ENCODE assay signal across 11 cellular contexts in the genomic region with DNA sequence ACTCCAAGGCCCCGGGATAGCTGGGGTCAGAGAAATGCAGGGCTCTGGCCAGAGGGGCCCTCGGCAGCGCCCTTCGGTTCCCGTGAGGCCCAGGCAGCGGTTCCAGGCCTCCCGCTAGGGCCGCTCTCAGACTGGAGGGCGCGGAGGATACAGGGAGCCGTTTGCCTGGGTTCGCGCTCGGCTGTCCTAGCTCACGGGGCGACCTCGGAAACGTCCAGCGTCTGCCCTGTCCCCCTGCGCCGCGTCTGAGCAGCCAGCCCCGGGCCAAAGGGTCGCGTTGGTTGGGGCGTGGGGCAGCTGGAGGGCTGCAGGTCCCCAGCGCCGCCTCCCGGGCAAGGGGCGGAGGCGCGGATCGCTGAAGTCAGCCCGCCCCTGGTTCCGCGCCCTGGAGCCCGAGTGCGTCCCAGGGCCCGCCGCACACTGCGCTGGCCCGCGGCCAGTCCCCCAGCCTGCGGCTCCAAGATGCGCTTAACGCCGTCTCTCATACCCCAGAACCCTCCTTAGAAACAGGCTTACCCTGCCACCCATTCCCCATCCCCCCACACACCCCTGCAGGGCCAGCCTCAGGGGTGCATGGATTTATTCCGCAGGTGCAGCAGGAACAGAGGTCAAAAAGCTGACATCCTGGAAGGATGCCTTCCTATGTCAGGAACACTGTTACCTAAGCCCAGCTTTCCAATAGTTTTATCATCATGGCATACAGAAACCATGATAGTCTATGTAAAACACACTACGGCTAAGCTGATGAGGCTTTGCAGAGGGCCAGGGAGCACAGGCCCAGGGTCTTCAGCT. TPM values are rescaled to one million over a fixed set of nuclear protein-coding genes. Genes with fewer than 3 reads are reported as not detected.
A peak's percentile ranks its signal among the peaks of the same experiment; 100 is the strongest.
DNase-seq lines count a peak whose midpoint lies in the region; ATAC-seq and TF ChIP-seq lines count a peak whose summit lies in the region.
"Had no signal": no experiment of that assay in that cellular context is flagged by ENCODE, and none has a peak within 500 bp of the region (broad histone marks: within the 10 kb centered on the region; RNA-seq: fewer than 3 reads in every experiment).

No MANE protein-coding gene starts in this region.

- H3K9me3 ChIP-seq in right lobe of liver (no peaks in the 10 kb centered on the region), tibial nerve (no peaks in the 10 kb centered on the region), MG63 (no peaks in the 10 kb centered on the region)

- no peak for TF ChIP-seq EP300 in tibial nerve (IDR thresholded peaks at IDR 0.05)

- no peaks in the 10 kb centered on the region for H3K27me3 ChIP-seq in right lobe of liver
- peaks cover 0 to 34% of the 10 kb centered on the region in 2 donors for H3K27me3 ChIP-seq in tibial nerve
- no peaks in the 10 kb centered on the region for H3K27me3 ChIP-seq in MG63

- no peak overlapping the region for H3K27ac Mint-ChIP-seq in endothelial cell (ENCODE audit: unreplicated experiment)
- H3K27ac Mint-ChIP-seq: dendritic cell treated with granulocyte-macrophage colony-stimulating factor and Interleukin-4, amounts not matched to agents 40 ng/mL and 50 ng/mL, for 4 days; T-helper 1 cell treated with Interleukin-12 subunit alpha and Interleukin-12 subunit beta and Interleukin-4 antibody, amounts not matched to agents 30 μg/mL and 1 μg/mL, for 36 hours had no signal

- peaks cover 7% of the 10 kb centered on the region for H3K27me3 Mint-ChIP-seq in endothelial cell (ENCODE audit: unreplicated experiment)

- H3K36me3 Mint-ChIP-seq in endothelial cell (ENCODE audit: low read depth, unreplicated experiment), result no peaks in the 10 kb centered on the region

- no peak overlapping the region for H3K4me3 Mint-ChIP-seq in endothelial cell (ENCODE audit: unreplicated experiment)
- H3K4me3 Mint-ChIP-seq: dendritic cell treated with granulocyte-macrophage colony-stimulating factor and Interleukin-4, amounts not matched to agents 40 ng/mL and 50 ng/mL, for 4 days; T-helper 1 cell treated with Interleukin-12 subunit alpha and Interleukin-12 subunit beta and Interleukin-4 antibody, amounts not matched to agents 30 μg/mL and 1 μg/mL, for 36 hours had no signal

- H3K36me3 ChIP-seq in right lobe of liver (no peaks in the 10 kb centered on the region), tibial nerve (no peaks in the 10 kb centered on the region), MG63 (no peaks in the 10 kb centered on the region)

- no peaks in the 10 kb centered on the region for H3K9me3 Mint-ChIP-seq in endothelial cell (ENCODE audit: unreplicated experiment)
- H3K9me3 Mint-ChIP-seq: dendritic cell treated with granulocyte-macrophage colony-stimulating factor and Interleukin-4, amounts not matched to agents 40 ng/mL and 50 ng/mL, for 4 days; T-helper 1 cell treated with Interleukin-12 subunit alpha and Interleukin-12 subunit beta and Interleukin-4 antibody, amounts not matched to agents 30 μg/mL and 1 μg/mL, for 36 hours had no signal

- ATAC-seq in right lobe of liver, result peak; percentile 81 to 84 (median 82)
- no peak for ATAC-seq in HG03039 (IDR thresholded peaks at IDR 0.05; ENCODE audit: unreplicated experiment)
- no peak for ATAC-seq in GM19395 (IDR thresholded peaks at IDR 0.05; ENCODE audit: unreplicated experiment)

- no peaks in the 10 kb centered on the region for H3K4me1 Mint-ChIP-seq in endothelial cell (ENCODE audit: unreplicated experiment)

- H3K4me3 ChIP-seq in right lobe of liver (peak overlapping the region in 2 of 3 donors; percentile 19 to 36), tibial nerve (peak overlapping the region; percentile 25 to 40 (median 27)), MG63 (no peak overlapping the region)

- intact Hi-C loops in right lobe of liver (cut with DNase I), result no loop called here

- H3K4me1 ChIP-seq in right lobe of liver (peaks cover 0 to 6% (median 0%) of the 10 kb centered on the region in 4 donors), tibial nerve (peaks cover 0 to 12% (median 4%) of the 10 kb centered on the region in 4 donors)

- DNase-seq in NCI-H2107 (lab: John Stamatoyannopoulos, UW) (peak; percentile 1), NCI-H2107 treated with DMSO at 0.1 percent for 48 hours (lab: John Stamatoyannopoulos, UW; ENCODE audit: unreplicated experiment) (no peak), endothelial cell (ENCODE audit: low spot score) (peak; percentile 69), right lobe of liver (peak in 1 of 3 donors; percentile 39), tibial nerve (ENCODE audit: low spot score in 2 of 2) (no peak), MG63 (no peak)
- DNase-seq: KBM-7 had no signal

- H3K27ac ChIP-seq in right lobe of liver (no peak overlapping the region), tibial nerve (no peak overlapping the region)

- 8% methylated on average over 13 of the region's 49 CpGs for WGBS in right lobe of liver (ENCODE audit: insufficient coverage, low coverage, low lambda C conversion rate, missing lambda C conversion rate)
- WGBS in tibial nerve, 2 donors, result 7 to 16% methylated on average over 9 to 30 of the region's 49 CpGs

- TF ChIP-seq CTCF in endothelial cell (IDR thresholded peaks at IDR 0.05; ENCODE audit: unreplicated experiment) (no peak), right lobe of liver (IDR thresholded peaks at IDR 0.05) (peak in 3 of 4 donors; percentile 23 to 28 (median 28)), tibial nerve (IDR thresholded peaks at IDR 0.05) (peak in 4 of 5 experiments; percentile 8 to 42 (median 15))

- TF ChIP-seq POLR2A in right lobe of liver (IDR thresholded peaks at IDR 0.05) (no peak), tibial nerve (IDR thresholded peaks at IDR 0.05) (no peak)

RNA-seq across cellular contexts. Expression of gene OPN4, which starts 22.1 kb away (rescaled TPM):
- total RNA-seq in endothelial cell (ENCODE audit: unreplicated experiment) (not detected), right lobe of liver (not detected), tibial nerve (under 1 TPM in 1 of 4 donors, not detected in 3; 0.59 TPM)
- not detected in 2 replicates for total RNA-seq in MG63 (2014; rRNA removed; shearing (Covaris generic); ENCODE audit: low replicate concordance)

RNA-seq across cellular contexts. Expression of gene LDB3, which starts 36.1 kb away (rescaled TPM):
- 0.36 TPM for total RNA-seq in endothelial cell (ENCODE audit: unreplicated experiment)
- total RNA-seq in right lobe of liver, result under 1 TPM; 0.07 to 0.29 (median 0.12) TPM
- total RNA-seq in tibial nerve, result 10 to 100 TPM in 1 of 4 donors, 1 to 10 TPM in 3; 5.4 to 18.6 (median 7.5) TPM
- not detected in 2 replicates for total RNA-seq in MG63 (2014; rRNA removed; shearing (Covaris generic); ENCODE audit: low replicate concordance)

Comparison
In these comparisons a context has a peak if more than half of its experiments do, and no peak if none do; other contexts are left out.
1. DNase-seq: peak in NCI-H2107 (single experiment) and endothelial cell (single experiment); none in NCI-H2107 treated with DMSO at 0.1 percent for 48 hours (single experiment), tibial nerve (0 of 2) and MG63 (single experiment).
2. ATAC-seq: peak in right lobe of liver (4 of 4); none in HG03039 (single experiment) and GM19395 (single experiment).